In genomic region chr4:39047691-39048090, GRCh38 we compare ENCODE assay signal across 18 cellular contexts. TPM values are rescaled to one million over a fixed set of nuclear protein-coding genes. Genes with fewer than 3 reads are reported as not detected.
DNase-seq lines count a peak whose midpoint lies in the region; ATAC-seq and TF ChIP-seq lines count a peak whose summit lies in the region.
"Had no signal": no experiment of that assay in that cellular context is flagged by ENCODE, and none has a peak within 500 bp of the region (broad histone marks: within the 10 kb centered on the region; RNA-seq: fewer than 3 reads in every experiment).

No MANE protein-coding gene starts in this region.

- H3K9me3 Mint-ChIP-seq in T-helper 2 cell treated with Interferon-gamma antibody and Interleukin-4, amounts not matched to agents 5 μg/mL and 100 μg/mL, for 36 hours: no peaks in the 10 kb centered on the region
- H3K9me3 Mint-ChIP-seq in IgD-negative memory B cell: no peaks in the 10 kb centered on the region
- H3K9me3 Mint-ChIP-seq in naive thymus-derived CD4-positive, alpha-beta T cell: no peaks in the 10 kb centered on the region

- no peak overlapping the region for H3K4me2 ChIP-seq in hepatocyte

- no peaks in the 10 kb centered on the region for H3K27me3 Mint-ChIP-seq in T-helper 2 cell treated with Interferon-gamma antibody and Interleukin-4, amounts not matched to agents 5 μg/mL and 100 μg/mL, for 36 hours (ENCODE audit: low read depth)
- H3K27me3 Mint-ChIP-seq in IgD-negative memory B cell: no peaks in the 10 kb centered on the region
- no peaks in the 10 kb centered on the region for H3K27me3 Mint-ChIP-seq in naive thymus-derived CD4-positive, alpha-beta T cell

- CTCF ChIA-PET in naive thymus-derived CD4-positive, alpha-beta T cell (lab: Charles Lee): interaction anchor here (0.6 kb wide), 1 partner anchor 114 kb away, joined by 3 read pairs; no protein-coding TSS in a partner anchor

- H3K27ac Mint-ChIP-seq in T-helper 2 cell treated with Interferon-gamma antibody and Interleukin-4, amounts not matched to agents 5 μg/mL and 100 μg/mL, for 36 hours: peak overlapping the region; percentile 77
- H3K27ac Mint-ChIP-seq in IgD-negative memory B cell: peak overlapping the region in 2 of 3 donors; percentile 33 to 43
- peak overlapping the region; percentile 60 to 97 (median 81) for H3K27ac Mint-ChIP-seq in naive thymus-derived CD4-positive, alpha-beta T cell

- H3K9me2 ChIP-seq in hepatocyte (replicated peaks; ENCODE audit: insufficient read depth): no peaks in the 10 kb centered on the region

- H3K27me3 ChIP-seq in naive thymus-derived CD4-positive, alpha-beta T cell (ENCODE audit: control insufficient read depth in 2 of 2, insufficient read depth in 2 of 2, low read length in 2 of 2): no peaks in the 10 kb centered on the region
- H3K27me3 ChIP-seq in hepatocyte: no peaks in the 10 kb centered on the region

- H3K9me3 ChIP-seq in naive thymus-derived CD4-positive, alpha-beta T cell (ENCODE audit: control insufficient read depth in 2 of 3, low read length in 3 of 3): no peaks in the 10 kb centered on the region
- no peaks in the 10 kb centered on the region for H3K9me3 ChIP-seq in hepatocyte (ENCODE audit: low read depth)
- H3K9me3 ChIP-seq: thoracic aorta had no signal

- H3K4me1 ChIP-seq in naive thymus-derived CD4-positive, alpha-beta T cell (ENCODE audit: control insufficient read depth in 2 of 2, insufficient read depth in 2 of 2, low read length in 2 of 2): peaks cover 28 to 32% of the 10 kb centered on the region in 2 donors
- H3K4me1 ChIP-seq in hepatocyte (ENCODE audit: insufficient read depth): peaks cover 21% of the 10 kb centered on the region

- no peak overlapping the region for H2AFZ ChIP-seq in hepatocyte

- DNase-seq in T-helper 2 cell treated with Interferon-gamma antibody and Interleukin-4, amounts not matched to agents 5 μg/mL and 100 μg/mL, for 36 hours (ENCODE audit: low spot score): no peak
- DNase-seq in T-helper 2 cell (no peak), amniotic epithelial cell (ENCODE audit: low read depth) (peak; percentile 28), hepatocyte (ENCODE audit: low spot score) (no peak), left colon (no peak)
- no peak for DNase-seq in naive thymus-derived CD4-positive, alpha-beta T cell
- DNase-seq: 8988T; activated CD4-positive, alpha-beta T cell treated with anti-CD3 and anti-CD28 coated beads, Interleukin-2, amount 50 U/mL, for 1 hour; anterior cingulate cortex; DMS153; islet precursor cell; NCI-H1417; NCI-H226; SW 1271 had no signal

- ATAC-seq in naive thymus-derived CD4-positive, alpha-beta T cell: no peak
- ATAC-seq in left colon: no peak
- no peak for ATAC-seq in GM18511 (IDR thresholded peaks at IDR 0.05; ENCODE audit: unreplicated experiment)

- intact Hi-C loops in naive thymus-derived CD4-positive, alpha-beta T cell (cut with micrococcal nuclease): loop anchor here (2.0 to 10.0 kb wide), 5 partner anchors 13 to 1007 kb away; partner anchors contain the start of gene N4BP2 (in 1 of the 2)
- intact Hi-C loops in left colon (cut with DNase I, micrococcal nuclease): no loop called here

- no peak overlapping the region for H3K4me3 ChIP-seq in naive thymus-derived CD4-positive, alpha-beta T cell (ENCODE audit: low read length)
- no peak overlapping the region for H3K4me3 ChIP-seq in hepatocyte
- H3K4me3 ChIP-seq: thoracic aorta had no signal

- no peak for TF ChIP-seq CTCF in hepatocyte (IDR thresholded peaks at IDR 0.05; ENCODE audit: poor library complexity)

- H3K36me3 Mint-ChIP-seq in T-helper 2 cell treated with Interferon-gamma antibody and Interleukin-4, amounts not matched to agents 5 μg/mL and 100 μg/mL, for 36 hours (ENCODE audit: low read depth): peaks cover 11% of the 10 kb centered on the region
- peaks cover 2% of the 10 kb centered on the region for H3K36me3 Mint-ChIP-seq in IgD-negative memory B cell
- peaks cover 0 to 20% (median 0%) of the 10 kb centered on the region in 5 donors for H3K36me3 Mint-ChIP-seq in naive thymus-derived CD4-positive, alpha-beta T cell

- no peak overlapping the region for H3K27ac ChIP-seq in naive thymus-derived CD4-positive, alpha-beta T cell (ENCODE audit: low read depth, low read length)
- no peak overlapping the region for H3K27ac ChIP-seq in hepatocyte
- H3K27ac ChIP-seq: thoracic aorta had no signal

- peaks cover 58% of the 10 kb centered on the region for H3K4me1 Mint-ChIP-seq in T-helper 2 cell treated with Interferon-gamma antibody and Interleukin-4, amounts not matched to agents 5 μg/mL and 100 μg/mL, for 36 hours (ENCODE audit: low read depth)
- peaks cover 55 to 62% (median 59%) of the 10 kb centered on the region in 3 donors for H3K4me1 Mint-ChIP-seq in IgD-negative memory B cell
- peaks cover 19 to 81% (median 69%) of the 10 kb centered on the region in 7 donors for H3K4me1 Mint-ChIP-seq in naive thymus-derived CD4-positive, alpha-beta T cell

- 84% methylated on average over 2 of the region's 2 CpGs for WGBS in hepatocyte (ENCODE audit: low lambda C conversion rate, missing lambda C conversion rate)

- H3K79me2 ChIP-seq in hepatocyte: peaks cover 72% of the 10 kb centered on the region

- peaks cover 2% of the 10 kb centered on the region for H4K20me1 ChIP-seq in hepatocyte (ENCODE audit: insufficient read depth, poor library complexity, severe bottlenecking)

- H3K36me3 ChIP-seq in naive thymus-derived CD4-positive, alpha-beta T cell (ENCODE audit: control insufficient read depth in 2 of 3, insufficient read depth in 3 of 3, low read length in 3 of 3): no peaks in the 10 kb centered on the region
- no peaks in the 10 kb centered on the region for H3K36me3 ChIP-seq in hepatocyte (replicated peaks; ENCODE audit: insufficient read depth, low read depth)
- H3K36me3 ChIP-seq: thoracic aorta had no signal

- peak overlapping the region; percentile 95 for H3K4me3 Mint-ChIP-seq in T-helper 2 cell treated with Interferon-gamma antibody and Interleukin-4, amounts not matched to agents 5 μg/mL and 100 μg/mL, for 36 hours
- H3K4me3 Mint-ChIP-seq in IgD-negative memory B cell: peak overlapping the region in 2 of 4 donors; percentile 44 to 84
- peak overlapping the region in 8 of 10 donors; percentile 22 to 98 (median 61) for H3K4me3 Mint-ChIP-seq in naive thymus-derived CD4-positive, alpha-beta T cell

- POLR2A ChIA-PET in naive thymus-derived CD4-positive, alpha-beta T cell (lab: Charles Lee): interaction anchor here (0.6 to 7.6 kb wide), 2 partner anchors 16 to 145 kb away, joined by 4 to 76 read pairs; partner anchors contain the start of gene TMEM156

RNA-seq across cellular contexts. Expression of gene KLHL5, which starts 14.3 kb away (rescaled TPM):
- polyA plus RNA-seq in IgD-negative memory B cell (26.6 TPM), hepatocyte (28.1 and 30.2 TPM in 2 replicates)
- total RNA-seq in naive thymus-derived CD4-positive, alpha-beta T cell: 10 to 100 TPM; 17.8 to 56.7 (median 28.0) TPM
- polyA plus RNA-seq in naive thymus-derived CD4-positive, alpha-beta T cell: 1 to 10 TPM; 8.7 to 9.3 TPM
- total RNA-seq in hepatocyte (51.6 and 58.3 TPM in 2 replicates), left colon (10 to 100 TPM in 1 of 2 donors, 1 to 10 TPM in 1; 2.7 to 13.1 TPM)

RNA-seq across cellular contexts. Expression of gene TMEM156, which starts 15.5 kb away (rescaled TPM):
- polyA plus RNA-seq in IgD-negative memory B cell (152 TPM), hepatocyte (not detected in 2 replicates)
- total RNA-seq in naive thymus-derived CD4-positive, alpha-beta T cell: 10 to 100 TPM in 2 of 5 experiments, 1 to 10 TPM in 3; 8.6 to 36.4 (median 9.4) TPM
- 10 to 100 TPM; 16.6 to 37.0 TPM for polyA plus RNA-seq in naive thymus-derived CD4-positive, alpha-beta T cell
- total RNA-seq in hepatocyte (1.3 TPM in 1 of 2 replicates, not detected in the other), left colon (under 1 TPM in 1 of 2 donors, not detected in 1; 0.70 TPM)
- total RNA-seq: myocyte, thoracic aorta had no signal

Comparison
In these comparisons a context has a peak if more than half of its experiments do, and no peak if none do; other contexts are left out.
1. intact Hi-C loops: an anchor here in naive thymus-derived CD4-positive, alpha-beta T cell (2.0 to 10.0 kb wide); none called in left colon.